In genomic region chr2:892892-893291, GRCh38 we compare ENCODE assay signal across 21 cellular contexts. TPM values are rescaled to one million over a fixed set of nuclear protein-coding genes. Genes with fewer than 3 reads are reported as not detected.
A peak's percentile ranks its signal among the peaks of the same experiment; 100 is the strongest.
DNase-seq lines count a peak whose midpoint lies in the region; ATAC-seq and TF ChIP-seq lines count a peak whose summit lies in the region.
"Had no signal": no experiment of that assay in that cellular context is flagged by ENCODE, and none has a peak within 500 bp of the region (broad histone marks: within the 10 kb centered on the region; RNA-seq: fewer than 3 reads in every experiment).

No MANE protein-coding gene starts in this region.

- intact Hi-C loops in sciatic nerve (cut with DNase I) = no loop called here

- H3K36me3 ChIP-seq in DND-41 (ENCODE audit: insufficient read depth, low read length) (0 out of 2 replicates have a peak, but pooled peaks cover 3% of the 10 kb centered on the region), Karpas-422 (ENCODE audit: insufficient read depth, low read length) (no peaks in the 10 kb centered on the region)
- H3K36me3 ChIP-seq: HAP-1 had no signal

- H2AFZ ChIP-seq in DND-41 (ENCODE audit: low read depth, low read length) (no peak overlapping the region), Karpas-422 (ENCODE audit: low read length) (no peak overlapping the region)
- H2AFZ ChIP-seq: GM23338 had no signal

- H3K4me2 ChIP-seq in DND-41 (ENCODE audit: insufficient read depth, low read length) = no peak overlapping the region
- H3K4me2 ChIP-seq in Karpas-422 (ENCODE audit: low read depth, low read length, poor library complexity, severe bottlenecking) = peak overlapping the region; percentile 45
- H3K4me2 ChIP-seq: KMS-11, SK-N-SH had no signal

- H3K4me3 ChIP-seq in DND-41 (ENCODE audit: low read depth in 1 of 2, low read length in 2 of 2) (no peak overlapping the region), Karpas-422 (ENCODE audit: low read length) (no peak overlapping the region)
- H3K4me3 ChIP-seq: GM23338, HAP-1 had no signal

- peak overlapping the region; percentile 26; the same call in 1 of the 2 replicates for H3K27ac ChIP-seq in DND-41 (ENCODE audit: low read length)
- no peak overlapping the region for H3K27ac ChIP-seq in Karpas-422 (ENCODE audit: low read length)
- H3K27ac ChIP-seq: KMS-11 had no signal

- H3K27me3 ChIP-seq in DND-41 (ENCODE audit: insufficient read depth, low read length, poor library complexity) (no peaks in the 10 kb centered on the region), Karpas-422 (ENCODE audit: low read length) (no peaks in the 10 kb centered on the region)

- DNase-seq in DND-41 = no peak
- no peak for DNase-seq in Karpas-422
- peak; percentile 83 for DNase-seq in mesenteric fat pad (ENCODE audit: low spot score)
- peak; percentile 27 for DNase-seq in sciatic nerve (ENCODE audit: low spot score)
- no peak for DNase-seq in MV-4-11 (lab: John Stamatoyannopoulos, UW)
- no peak for DNase-seq in stimulated activated CD4-positive, alpha-beta T cell treated with anti-CD3 and anti-CD28 coated beads, Interleukin-15, amount 100 ng/mL, for 24 hours
- DNase-seq: Calu3; DMS79 treated with DMSO at 0.1 percent for 48 hours; NCI-H1105; NCI-H1930; NCI-H2107; NCI-H524 treated with DMSO at 0.1 percent for 48 hours; NCI-H774; NK-92 treated with Interleukin-12 subunit alpha and Interleukin-12 subunit beta, amount 100 ng/mL, for 24 hours; SK-N-SH had no signal

- H3K79me2 ChIP-seq in DND-41 (ENCODE audit: insufficient read depth, low read length) (no peaks in the 10 kb centered on the region), Karpas-422 (ENCODE audit: low read length) (no peaks in the 10 kb centered on the region)

- no peak overlapping the region for H3K9ac ChIP-seq in DND-41 (ENCODE audit: low read depth, low read length)
- H3K9ac ChIP-seq in Karpas-422 (ENCODE audit: low read length) = no peak overlapping the region
- H3K9ac ChIP-seq: KMS-11, SK-N-SH had no signal

- ATAC-seq in DND-41 (ENCODE audit: insufficient read depth, low read depth) (no peak), sciatic nerve (no peak), GM19397 (IDR thresholded peaks at IDR 0.05; ENCODE audit: unreplicated experiment) (no peak)

- H3K4me1 ChIP-seq in DND-41 (ENCODE audit: insufficient read depth, low read length) (peaks cover 3% of the 10 kb centered on the region; the same call in 1 of the 2 replicates), Karpas-422 (ENCODE audit: low read length) (peaks cover 8% of the 10 kb centered on the region)
- H3K4me1 ChIP-seq: HAP-1 had no signal

- TF ChIP-seq CTCF in DND-41 (IDR thresholded peaks at IDR 0.05; ENCODE audit: borderline replicate concordance, extremely low read depth, low read length, poor library complexity, severe bottlenecking) = no peak

- H3K9me2 ChIP-seq in Karpas-422 (replicated peaks; ENCODE audit: insufficient read depth, low read length) = no peaks in the 10 kb centered on the region
- H3K9me2 ChIP-seq: SK-N-SH had no signal

- H3K9me3 ChIP-seq in DND-41 (ENCODE audit: insufficient read depth, low read length, severe bottlenecking) = peaks cover 45% of the 10 kb centered on the region
- H3K9me3 ChIP-seq in Karpas-422 (ENCODE audit: low read length) = peaks cover under 1% of the 10 kb centered on the region; the same call in 1 of the 2 replicates
- H3K9me3 ChIP-seq: HAP-1, SK-N-SH had no signal

- H4K20me1 ChIP-seq in DND-41 (ENCODE audit: insufficient read depth, low read length) (no peaks in the 10 kb centered on the region), Karpas-422 (ENCODE audit: insufficient read depth, low read depth, low read length) (no peaks in the 10 kb centered on the region)

RNA-seq across cellular contexts. Expression of gene SNTG2, which starts 57.8 kb away (rescaled TPM):
- total RNA-seq in Karpas-422 (2014; rRNA removed; shearing (Covaris generic); ENCODE audit: low replicate concordance) = not detected in 2 replicates
- total RNA-seq in mesenteric fat pad = 5.6 TPM
- 4.4 TPM for total RNA-seq in sciatic nerve
- total RNA-seq: Calu3, M059J, PC-3 had no signal

Comparison
In these comparisons a context has a peak if more than half of its experiments do, and no peak if none do; other contexts are left out.
1. DNase-seq: peak in mesenteric fat pad (single experiment) and sciatic nerve (single experiment); none in DND-41 (single experiment), Karpas-422 (single experiment), MV-4-11 (single experiment) and stimulated activated CD4-positive, alpha-beta T cell treated with anti-CD3 and anti-CD28 coated beads, Interleukin-15, amount 100 ng/mL, for 24 hours (single experiment).